In the genomic region with DNA sequence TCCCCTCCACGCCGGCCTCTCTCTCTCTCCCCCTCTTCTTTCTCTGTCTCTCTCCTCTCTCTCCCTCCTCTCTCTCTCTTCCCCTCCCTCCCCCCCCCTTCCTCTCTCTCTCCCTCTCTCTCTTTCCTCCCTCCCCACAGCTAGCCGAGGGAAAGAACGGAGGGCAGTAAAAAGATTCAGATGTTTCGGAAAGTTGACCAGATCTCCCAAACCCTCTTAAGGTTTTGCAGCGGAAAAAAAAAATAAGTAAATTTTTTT, we compare ENCODE assay signal across 13 cellular contexts. TPM values are rescaled to one million over a fixed set of nuclear protein-coding genes. Genes with fewer than 3 reads are reported as not detected.
DNase-seq lines count a peak whose midpoint lies in the region; ATAC-seq, FAIRE-seq and TF ChIP-seq lines count a peak whose summit lies in the region.
"Had no signal": no experiment of that assay in that cellular context is flagged by ENCODE, and none has a peak within 500 bp of the region (broad histone marks: within the 10 kb centered on the region; RNA-seq: fewer than 3 reads in every experiment).

No MANE protein-coding gene starts in this region.

- H3K27ac Mint-ChIP-seq in H9, result no peak overlapping the region
- peak overlapping the region; percentile 48 for H3K27ac Mint-ChIP-seq in stimulated activated naive B cell treated with anti-CD40 and anti-IgM and Interleukin-4, amounts not matched to agents 10 μg/mL and 1 μg/mL and 100 μg/mL, for 72 hours
- H3K27ac Mint-ChIP-seq: activated CD4-positive, alpha-beta memory T cell treated with anti-CD3 and anti-CD28 coated beads for 36 hours had no signal

- no peaks in the 10 kb centered on the region for H4K20me1 ChIP-seq in H9 (ENCODE audit: control insufficient read depth, insufficient read depth, insufficient read length)
- peaks cover 4% of the 10 kb centered on the region for H4K20me1 ChIP-seq in keratinocyte (ENCODE audit: control insufficient read depth, extremely low read depth, insufficient read depth, low read length)

- no peak for ATAC-seq in stimulated activated naive B cell treated with anti-CD40 and anti-IgM and Interleukin-4, amounts not matched to agents 10 μg/mL and 1 μg/mL and 100 μg/mL, for 72 hours (replicated peaks)
- ATAC-seq in GM21515 (IDR thresholded peaks at IDR 0.05; ENCODE audit: unreplicated experiment) (no peak), HG03565 (IDR thresholded peaks at IDR 0.05; ENCODE audit: unreplicated experiment) (no peak)

- no peak overlapping the region for H4K91ac ChIP-seq in H9 (ENCODE audit: insufficient read length, low read depth, low read length)

- no peak overlapping the region for H3K23ac ChIP-seq in H9 (ENCODE audit: insufficient read length, low read depth, low read length)

- peak overlapping the region; percentile 41 to 77; a peak in 4 of 5 replicates for H3K4me3 Mint-ChIP-seq in H9
- H3K4me3 Mint-ChIP-seq in stimulated activated naive B cell treated with anti-CD40 and anti-IgM and Interleukin-4, amounts not matched to agents 10 μg/mL and 1 μg/mL and 100 μg/mL, for 72 hours, result peak overlapping the region; percentile 64 to 75
- H3K4me3 Mint-ChIP-seq: activated naive CD4-positive, alpha-beta T cell treated with anti-CD3 and anti-CD28 coated beads, Interleukin-2, amount 10 ng/mL, durations not matched to agents 7 days and 5 days had no signal

- H3K4me2 ChIP-seq in H9 (ENCODE audit: insufficient read depth, insufficient read length, low read length) (peak overlapping the region; percentile 25), keratinocyte (ENCODE audit: control insufficient read depth, extremely low read depth, insufficient read depth, low read depth, low read length) (peak overlapping the region; percentile 73)

- no peaks in the 10 kb centered on the region for H3K79me1 ChIP-seq in H9 (ENCODE audit: insufficient read depth, low read depth, low read length, poor library complexity, severe bottlenecking)

- H3K9me3 ChIP-seq in H9 (ENCODE audit: control insufficient read depth, low read depth, low read length), result no peaks in the 10 kb centered on the region
- no peaks in the 10 kb centered on the region for H3K9me3 ChIP-seq in keratinocyte (ENCODE audit: control insufficient read depth, low read depth, low read length)
- H3K9me3 ChIP-seq: colonic mucosa had no signal

- H3K27me3 ChIP-seq in H9 (ENCODE audit: insufficient read depth, low read length) (peaks cover 96% of the 10 kb centered on the region), keratinocyte (ENCODE audit: control insufficient read depth, extremely low read depth, insufficient read depth, low read length) (peaks cover 96% of the 10 kb centered on the region)

- dilution Hi-C loops in keratinocyte (cut with MboI; ENCODE audit: extremely low pct_ligation_motif_present, low sequenced_read_pairs), result no loop called here

- H2BK120ac ChIP-seq in H9 (ENCODE audit: low read depth, low read length, poor library complexity, severe bottlenecking), result no peak overlapping the region

- no peaks in the 10 kb centered on the region; a peak in 3 of 7 replicates for H3K36me3 Mint-ChIP-seq in H9 (ENCODE audit: insufficient read depth in 1 of 3, low read depth in 3 of 3)
- no peaks in the 10 kb centered on the region for H3K36me3 Mint-ChIP-seq in stimulated activated naive B cell treated with anti-CD40 and anti-IgM and Interleukin-4, amounts not matched to agents 10 μg/mL and 1 μg/mL and 100 μg/mL, for 72 hours
- H3K36me3 Mint-ChIP-seq: activated CD4-positive, alpha-beta memory T cell treated with anti-CD3 and anti-CD28 coated beads for 36 hours had no signal

- peaks cover 0 to 21% of the 10 kb centered on the region in 2 experiments; a peak in 3 of 5 replicates for H3K9me3 Mint-ChIP-seq in H9
- H3K9me3 Mint-ChIP-seq in stimulated activated naive B cell treated with anti-CD40 and anti-IgM and Interleukin-4, amounts not matched to agents 10 μg/mL and 1 μg/mL and 100 μg/mL, for 72 hours, result no peaks in the 10 kb centered on the region
- H3K9me3 Mint-ChIP-seq: activated CD4-positive, alpha-beta memory T cell treated with anti-CD3 and anti-CD28 coated beads for 36 hours; activated naive CD4-positive, alpha-beta T cell treated with anti-CD3 and anti-CD28 coated beads, Interleukin-2, amount 10 ng/mL, durations not matched to agents 7 days and 5 days had no signal

- H2BK15ac ChIP-seq in H9 (ENCODE audit: low read depth, low read length), result no peak overlapping the region

- H3K4me1 ChIP-seq in H9 (ENCODE audit: insufficient read depth, low read length), result no peaks in the 10 kb centered on the region; the same call in 1 of the 2 replicates
- H3K4me1 ChIP-seq in keratinocyte (ENCODE audit: control insufficient read depth, extremely low read depth, insufficient read depth, low read length), result peaks cover 11% of the 10 kb centered on the region
- H3K4me1 ChIP-seq: colonic mucosa had no signal

- no peak overlapping the region for H4K5ac ChIP-seq in H9 (ENCODE audit: insufficient read length, low read depth, low read length)

- H2BK5ac ChIP-seq in H9 (ENCODE audit: insufficient read length, low read length), result no peak overlapping the region

- WGBS in H9 (ENCODE audit: extremely low coverage, insufficient read length, low lambda C conversion rate), result no CpG with 5 or more reads among the region's 6 CpGs

- no peak for FAIRE-seq in keratinocyte (lab: Jason Lieb, UNC)

- TF ChIP-seq CTCF in H9 (conservative IDR thresholded peaks at IDR 0.05) (no peak), VCaP (conservative IDR thresholded peaks at IDR 0.05) (no peak), keratinocyte (optimal IDR thresholded peaks at IDR 0.05 in 1 of 3, IDR thresholded peaks at IDR 0.05 in 1 of 3, conservative IDR thresholded peaks at IDR 0.05 in 1 of 3; ENCODE audit: extremely low read depth in 1 of 3, insufficient read depth in 2 of 3, low read length in 3 of 3) (no peak)

- H3T11ph ChIP-seq in H9 (ENCODE audit: low read length), result no peak overlapping the region

- H3K9me1 ChIP-seq in keratinocyte (ENCODE audit: control insufficient read depth, extremely low read depth, insufficient read depth, low read length), result no peaks in the 10 kb centered on the region

- no peak overlapping the region for H2BK12ac ChIP-seq in H9 (ENCODE audit: insufficient read length, low read depth, low read length)

- no peak overlapping the region for H3K14ac ChIP-seq in H9 (ENCODE audit: insufficient read depth, low read length)

- peak overlapping the region in 1 of 3 experiments; percentile 15 for H3K4me3 ChIP-seq in keratinocyte (ENCODE audit: control insufficient read depth in 2 of 3, extremely low read depth in 1 of 3, insufficient read depth in 2 of 3, low read depth in 1 of 3, low read length in 3 of 3)

- H2AFZ ChIP-seq in H9 (ENCODE audit: low read length) (no peak overlapping the region), keratinocyte (ENCODE audit: control insufficient read depth, low read length) (no peak overlapping the region)

- H3K9ac ChIP-seq in H9 (ENCODE audit: extremely low read depth, insufficient read length, low read length) (no peak overlapping the region), keratinocyte (ENCODE audit: control insufficient read depth, extremely low read depth, insufficient read depth, low read length) (no peak overlapping the region)

- no peak for DNase-seq in H9
- no peak for DNase-seq in keratinocyte (ENCODE audit: low read depth, low spot score)
- no peak for DNase-seq in stimulated activated naive B cell treated with anti-CD40 and anti-IgM and Interleukin-4, amounts not matched to agents 10 μg/mL and 1 μg/mL and 100 μg/mL, for 72 hours
- DNase-seq in occipital lobe (lab: John Stamatoyannopoulos, UW), result no peak
- no peak for DNase-seq in stimulated activated CD4-positive, alpha-beta T cell treated with anti-CD3 and anti-CD28 coated beads, Interleukin-2, amount 100 ng/mL, for 48 hours
- DNase-seq: activated naive CD4-positive, alpha-beta T cell treated with anti-CD3 and anti-CD28 coated beads, Interleukin-2, amount 10 ng/mL, durations not matched to agents 7 days and 5 days; colonic mucosa had no signal

- no peak overlapping the region for H3K18ac ChIP-seq in H9 (ENCODE audit: insufficient read length, low read depth, low read length)

- H3K36me3 ChIP-seq in keratinocyte (ENCODE audit: control insufficient read depth in 2 of 2, extremely low read depth in 1 of 2, insufficient read depth in 2 of 2, low read length in 2 of 2), result no peaks in the 10 kb centered on the region
- H3K36me3 ChIP-seq: colonic mucosa had no signal

- no peak overlapping the region for H3K4ac ChIP-seq in H9 (ENCODE audit: low read depth, low read length)

- no peaks in the 10 kb centered on the region for H3K79me2 ChIP-seq in H9 (ENCODE audit: insufficient read depth, low read length)
- H3K79me2 ChIP-seq in keratinocyte (ENCODE audit: control insufficient read depth, insufficient read depth, low read length), result no peaks in the 10 kb centered on the region

- no peak overlapping the region for H4K8ac ChIP-seq in H9 (replicated peaks; ENCODE audit: insufficient read length, low read depth, low read length)

- H3K56ac ChIP-seq in H9 (ENCODE audit: insufficient read length, low read depth, low read length), result no peak overlapping the region

- H2BK20ac ChIP-seq in H9 (ENCODE audit: low read depth, low read length, poor library complexity, severe bottlenecking), result no peak overlapping the region

- peaks cover 26 to 60% of the 10 kb centered on the region in 2 experiments for H3K4me1 Mint-ChIP-seq in H9
- peaks cover 19 to 47% of the 10 kb centered on the region in 2 donors for H3K4me1 Mint-ChIP-seq in stimulated activated naive B cell treated with anti-CD40 and anti-IgM and Interleukin-4, amounts not matched to agents 10 μg/mL and 1 μg/mL and 100 μg/mL, for 72 hours

- no peak overlapping the region for H2AK5ac ChIP-seq in H9 (ENCODE audit: insufficient read length, low read length)

- H3K27me3 Mint-ChIP-seq in H9 (ENCODE audit: low read depth), result peaks cover 100% of the 10 kb centered on the region
- H3K27me3 Mint-ChIP-seq in stimulated activated naive B cell treated with anti-CD40 and anti-IgM and Interleukin-4, amounts not matched to agents 10 μg/mL and 1 μg/mL and 100 μg/mL, for 72 hours, result peaks cover 95 to 96% of the 10 kb centered on the region in 2 donors

- no peak overlapping the region for H3K27ac ChIP-seq in H9 (ENCODE audit: insufficient read length, low read depth, low read length)
- peak overlapping the region; percentile 14; the same call in 1 of the 2 replicates for H3K27ac ChIP-seq in VCaP
- no peak overlapping the region for H3K27ac ChIP-seq in keratinocyte (ENCODE audit: control insufficient read depth, insufficient read depth, low read length)
- H3K27ac ChIP-seq: colonic mucosa had no signal

- H3K23me2 ChIP-seq in H9 (ENCODE audit: insufficient read length, low read depth, low read length, poor library complexity, severe bottlenecking), result peaks cover 9% of the 10 kb centered on the region

RNA-seq across cellular contexts. Expression of gene ALX4, which starts 0.2 kb away (rescaled TPM):
- not detected in 2 replicates for total RNA-seq in H9 (2021)
- 0.02 TPM in 1 of 3 replicates, not detected in the others for polyA plus RNA-seq in keratinocyte
- polyA plus RNA-seq in keratinocyte (2011; ENCODE audit: low read depth), result not detected
- 0.01 TPM in 1 of 2 replicates, not detected in the other for polyA plus RNA-seq in keratinocyte (2011; cell fraction: cytosol; rRNA removed)
- 0.03 TPM in 1 of 2 replicates, not detected in the other for polyA plus RNA-seq in keratinocyte (2011; cell fraction: nucleus; rRNA removed)
- polyA plus RNA-seq in keratinocyte (2012; ENCODE audit: low replicate concordance), result 0.16 TPM in 1 of 2 replicates, not detected in the other
- polyA minus RNA-seq in keratinocyte, result not detected in 3 replicates
- polyA minus RNA-seq in keratinocyte (2011; cell fraction: cytosol; rRNA and poly(A)+ RNA removed), result not detected
- polyA minus RNA-seq in keratinocyte (2011; cell fraction: nucleus; rRNA and poly(A)+ RNA removed), result 0.11 TPM in 1 of 2 replicates, not detected in the other
- total RNA-seq in occipital lobe, result 1.1 TPM
- total RNA-seq: activated CD4-positive, alpha-beta memory T cell treated with anti-CD3 and anti-CD28 coated beads for 36 hours; colonic mucosa; glomerular endothelial cell; T-helper 1 cell treated with Interleukin-12 subunit alpha and Interleukin-12 subunit beta and Interleukin-4 antibody, amounts not matched to agents 30 ng/mL and 1 ng/mL, for 36 hours had no signal
